ENCODE assay signal across 9 cellular contexts in genomic region chr5:15951550-15951949, GRCh38.
"Had no signal": no experiment of that assay in that cellular context is flagged by ENCODE, and none has a peak within 500 bp of the region (broad histone marks: within the 10 kb centered on the region; RNA-seq: fewer than 3 reads in every experiment).

No MANE protein-coding gene starts in this region.

- DNase-seq: GM23248, GOT3, H7, HFFc6, IMR-90 had no signal

- H3K36me3 ChIP-seq: HAP-1 had no signal

- H3K9ac ChIP-seq: GM23248 had no signal

- H3K4me1 ChIP-seq: HAP-1 had no signal

- H3K9me3 ChIP-seq: HAP-1 had no signal

- H3K4me3 ChIP-seq: GM23248, HAP-1, K562 had no signal

- FAIRE-seq: K562 had no signal

- ATAC-seq: HCT116, K562 had no signal

- H2AFZ ChIP-seq: GM23248 had no signal

- H3K27ac ChIP-seq: GM23248, HL-60 had no signal
